Comparison of ENCODE assay signal across 1 cellular context in genomic region chr16:30997887-30998711, GRCh38.
A peak's percentile ranks its signal among the peaks of the same experiment; 100 is the strongest.
TF ChIP-seq lines count a peak whose summit lies in the region.

No MANE protein-coding gene starts in this region.

TF ChIP-seq in SK-N-SH, 30 proteins besides CTCF, POLR2A, EP300 and RAD21 (continued from another document):
- peak; percentile 35; the same call in 1 of the 2 replicates for TF ChIP-seq TEAD4 (IDR thresholded peaks at IDR 0.05; ENCODE audit: borderline replicate concordance, insufficient read depth)
- no peak for TF ChIP-seq YY1 (IDR thresholded peaks at IDR 0.05; ENCODE audit: low read depth)
- no peak; the same call in 1 of the 2 replicates for TF ChIP-seq REST (IDR thresholded peaks at IDR 0.05; ENCODE audit: low read depth, low read length)
- peak; percentile 72 for TF ChIP-seq TCF12 (IDR thresholded peaks at IDR 0.05)
